ENCODE assay signal across 12 cellular contexts in the genomic region with DNA sequence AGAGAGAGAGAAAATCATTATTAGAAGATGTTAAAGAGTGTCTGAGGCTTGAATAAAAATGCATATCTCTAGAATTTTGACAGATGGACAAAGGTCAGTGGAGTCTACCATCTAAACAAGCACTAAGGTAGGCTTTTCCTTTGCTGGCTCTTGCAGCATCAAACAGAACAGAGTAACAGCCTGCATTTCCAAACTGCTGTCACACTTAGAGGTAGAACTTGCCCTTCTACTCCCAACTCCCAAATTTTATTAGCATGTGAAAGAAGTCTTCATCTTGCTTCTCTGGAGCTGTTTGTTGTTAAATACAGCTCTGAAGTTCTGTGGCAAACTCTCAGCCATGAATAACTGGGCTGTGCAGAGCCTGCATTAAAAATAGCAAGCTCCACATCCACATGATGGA.
"Had no signal": no experiment of that assay in that cellular context is flagged by ENCODE, and none has a peak within 500 bp of the region (broad histone marks: within the 10 kb centered on the region; RNA-seq: fewer than 3 reads in every experiment).

No MANE protein-coding gene starts in this region.

- H3K4me3 ChIP-seq: esophagus squamous epithelium, lung, upper lobe of left lung had no signal

- ATAC-seq: activated CD8-positive, alpha-beta memory T cell treated with anti-CD3 and anti-CD28 coated beads, Interleukin-2, amount 10 ng/mL, durations not matched to agents 7 days and 5 days; stimulated activated naive CD8-positive, alpha-beta T cell treated with anti-CD3 and anti-CD28 coated beads, Interleukin-15, Interleukin-2, amounts not matched to agents 100 U/mL and 50 U/mL, for 24 hours had no signal

- DNase-seq: activated CD4-positive, alpha-beta memory T cell treated with anti-CD3 and anti-CD28 coated beads for 36 hours; activated CD4-positive, alpha-beta T cell treated with anti-CD3 and anti-CD28 coated beads for 4 hours; activated CD8-positive, alpha-beta memory T cell treated with anti-CD3 and anti-CD28 coated beads, Interleukin-2, amount 10 ng/mL, durations not matched to agents 7 days and 5 days; dermis blood vessel endothelial cell; effector memory CD4-positive, alpha-beta T cell; esophagus squamous epithelium; stimulated activated CD4-positive, alpha-beta T cell treated with anti-CD3 and anti-CD28 coated beads, Interleukin-2, amount 100 ng/mL, for 24 hours; stimulated activated naive CD8-positive, alpha-beta T cell treated with anti-CD3 and anti-CD28 coated beads, Interleukin-15, Interleukin-2, amounts not matched to agents 100 U/mL and 50 U/mL, for 24 hours; upper lobe of left lung had no signal

- H3K27ac ChIP-seq: esophagus squamous epithelium, upper lobe of left lung had no signal

- H3K36me3 ChIP-seq: esophagus squamous epithelium, upper lobe of left lung had no signal

- FAIRE-seq: endothelial cell of umbilical vein, keratinocyte had no signal

- H3K27me3 ChIP-seq: esophagus squamous epithelium, upper lobe of left lung had no signal

- H3K9me3 ChIP-seq: esophagus squamous epithelium, upper lobe of left lung had no signal
